1 cellular context compared by ENCODE assay signal in the genomic region with DNA sequence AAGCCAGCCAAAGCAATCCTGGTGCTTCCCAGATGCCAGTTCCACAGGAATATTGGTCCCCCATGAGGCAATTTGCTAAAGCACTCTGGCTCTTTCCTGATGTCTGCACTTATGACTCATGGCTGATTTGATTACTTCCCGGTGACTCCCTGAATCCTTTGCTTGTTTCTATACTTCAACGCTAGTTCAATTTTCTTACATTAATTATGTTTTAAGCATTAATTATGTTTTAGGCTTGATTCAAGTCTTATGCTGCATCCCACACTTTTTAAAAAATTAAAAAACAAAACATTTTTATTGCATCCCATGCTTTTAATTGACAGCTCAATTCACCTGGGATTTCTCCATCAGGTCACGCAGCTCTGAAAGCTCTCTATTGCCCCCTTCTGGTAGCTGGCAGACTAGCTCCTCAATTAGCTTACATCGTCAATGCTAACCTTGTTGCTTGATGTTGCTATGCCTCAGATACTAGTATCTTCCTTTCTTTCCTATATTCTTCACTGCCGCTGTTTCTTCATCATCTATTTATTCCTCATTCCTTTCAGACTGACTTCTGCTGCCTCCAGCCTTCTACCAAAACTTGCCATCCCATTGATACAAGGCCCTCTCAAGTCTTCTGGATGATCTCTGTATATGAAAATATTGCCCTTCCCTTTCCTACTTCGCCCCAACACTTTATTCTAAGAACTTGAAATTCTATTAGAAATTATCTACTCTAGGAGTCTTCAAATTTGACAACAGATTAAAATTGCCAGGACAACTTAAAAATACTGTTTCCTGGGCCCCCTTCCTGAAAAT.
TF ChIP-seq lines count a peak whose summit lies in the region.

No MANE protein-coding gene starts in this region.

TF ChIP-seq in HCT116, 20 proteins besides CTCF, POLR2A, EP300 and RAD21 (continued from another document):
- TF ChIP-seq, protein P1, sequence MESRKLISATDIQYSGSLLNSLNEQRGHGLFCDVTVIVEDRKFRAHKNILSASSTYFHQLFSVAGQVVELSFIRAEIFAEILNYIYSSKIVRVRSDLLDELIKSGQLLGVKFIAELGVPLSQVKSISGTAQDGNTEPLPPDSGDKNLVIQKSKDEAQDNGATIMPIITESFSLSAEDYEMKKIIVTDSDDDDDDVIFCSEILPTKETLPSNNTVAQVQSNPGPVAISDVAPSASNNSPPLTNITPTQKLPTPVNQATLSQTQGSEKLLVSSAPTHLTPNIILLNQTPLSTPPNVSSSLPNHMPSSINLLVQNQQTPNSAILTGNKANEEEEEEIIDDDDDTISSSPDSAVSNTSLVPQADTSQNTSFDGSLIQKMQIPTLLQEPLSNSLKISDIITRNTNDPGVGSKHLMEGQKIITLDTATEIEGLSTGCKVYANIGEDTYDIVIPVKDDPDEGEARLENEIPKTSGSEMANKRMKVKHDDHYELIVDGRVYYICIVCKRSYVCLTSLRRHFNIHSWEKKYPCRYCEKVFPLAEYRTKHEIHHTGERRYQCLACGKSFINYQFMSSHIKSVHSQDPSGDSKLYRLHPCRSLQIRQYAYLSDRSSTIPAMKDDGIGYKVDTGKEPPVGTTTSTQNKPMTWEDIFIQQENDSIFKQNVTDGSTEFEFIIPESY (IDR thresholded peaks at IDR 0.05; ENCODE audit: extremely low read depth, insufficient replicate concordance, low read length), result no peak
- TF ChIP-seq, protein P2, sequence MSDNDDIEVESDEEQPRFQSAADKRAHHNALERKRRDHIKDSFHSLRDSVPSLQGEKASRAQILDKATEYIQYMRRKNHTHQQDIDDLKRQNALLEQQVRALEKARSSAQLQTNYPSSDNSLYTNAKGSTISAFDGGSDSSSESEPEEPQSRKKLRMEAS (IDR thresholded peaks at IDR 0.05), result no peak
- TF ChIP-seq SP1 (IDR thresholded peaks at IDR 0.05; ENCODE audit: low read depth), result 0 out of 2 replicates have a peak, but pooled peaks have one; percentile 14
- TF ChIP-seq SIN3A (IDR thresholded peaks at IDR 0.05; ENCODE audit: low read depth), result no peak
- TF ChIP-seq CBX3 (IDR thresholded peaks at IDR 0.05; ENCODE audit: low read depth), result no peak
- TF ChIP-seq ELF1 (IDR thresholded peaks at IDR 0.05; ENCODE audit: borderline replicate concordance, low read depth), result no peak
